In genomic region chrX:22073928-22074327, GRCh38 we compare ENCODE assay signal across 1 cellular context.
TF ChIP-seq lines count a peak whose summit lies in the region.

No MANE protein-coding gene starts in this region.

TF ChIP-seq in GM23338, 12 proteins besides CTCF, POLR2A, EP300 and RAD21 (continued from another document):
- no peak for TF ChIP-seq ETS1 (IDR thresholded peaks at IDR 0.05)
TF ChIP-seq in GM23338: peak in this region for 0.
